In the genomic region with DNA sequence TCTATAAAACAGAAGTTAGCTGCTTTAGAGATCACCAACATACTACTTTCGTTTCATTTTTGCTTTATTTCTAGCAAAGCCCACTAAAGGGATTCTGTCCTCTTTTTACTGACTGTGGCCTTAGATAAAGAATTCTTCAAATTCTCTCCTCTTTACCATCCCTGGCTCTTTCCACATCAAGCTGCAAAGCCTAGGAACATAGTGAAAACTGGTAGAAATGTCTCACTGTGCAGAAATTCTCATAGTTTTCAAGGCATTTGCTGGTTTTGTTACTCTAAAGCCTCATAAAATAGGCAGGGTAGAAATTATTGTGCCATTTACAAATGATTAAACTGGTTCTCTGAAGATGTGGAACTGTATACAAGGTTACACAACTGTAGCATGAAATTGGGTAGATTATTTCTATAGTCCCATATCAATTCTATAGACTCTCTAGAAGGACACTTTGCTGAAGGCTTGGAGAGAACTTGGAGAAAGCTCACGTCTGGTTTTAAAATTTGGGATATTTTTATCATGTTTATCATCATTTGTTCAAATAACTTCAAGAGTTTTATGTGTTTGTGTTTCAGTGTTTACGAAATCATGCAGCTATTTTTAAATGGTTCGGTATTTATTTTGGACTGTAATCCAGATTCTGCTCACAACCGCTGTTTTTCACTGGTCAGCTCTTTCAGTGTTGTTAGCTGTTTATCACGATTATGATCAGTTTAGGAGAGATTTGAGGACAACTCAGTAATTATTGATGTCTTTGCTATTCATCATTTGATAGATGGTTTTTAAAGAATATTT, we compare ENCODE assay signal across 21 cellular contexts. TPM values are rescaled to one million over a fixed set of nuclear protein-coding genes. Genes with fewer than 3 reads are reported as not detected.
DNase-seq lines count a peak whose midpoint lies in the region; ATAC-seq, FAIRE-seq and TF ChIP-seq lines count a peak whose summit lies in the region.
"Had no signal": no experiment of that assay in that cellular context is flagged by ENCODE, and none has a peak within 500 bp of the region (broad histone marks: within the 10 kb centered on the region; RNA-seq: fewer than 3 reads in every experiment).

No MANE protein-coding gene starts in this region.

- no peak overlapping the region for H2AK5ac ChIP-seq in mesendoderm (ENCODE audit: low read length)

- H3K4me2 ChIP-seq in mesendoderm (ENCODE audit: low read length) = no peak overlapping the region

- H3K18ac ChIP-seq in mesendoderm (ENCODE audit: low read length) = no peak overlapping the region

- H2BK15ac ChIP-seq in mesendoderm (replicated peaks; ENCODE audit: low read depth) = no peak overlapping the region

- H3K4me1 ChIP-seq in left ventricle myocardium inferior = peaks cover 17% of the 10 kb centered on the region
- H3K4me1 ChIP-seq in right atrium auricular region = no peaks in the 10 kb centered on the region
- peaks cover 8 to 10% of the 10 kb centered on the region in 2 donors for H3K4me1 ChIP-seq in aorta (ENCODE audit: control insufficient read depth in 1 of 2, insufficient read depth in 2 of 2, low read length in 2 of 2)
- no peaks in the 10 kb centered on the region for H3K4me1 ChIP-seq in mesendoderm (ENCODE audit: control insufficient read depth, low read depth, low read length)
- H3K4me1 ChIP-seq: gastrocnemius medialis, Peyer's patch had no signal

- no peak overlapping the region for H4K8ac ChIP-seq in mesendoderm (ENCODE audit: low read depth, low read length)

- H3K27me3 ChIP-seq in left ventricle myocardium inferior (ENCODE audit: low read depth) = no peaks in the 10 kb centered on the region
- no peaks in the 10 kb centered on the region for H3K27me3 ChIP-seq in right atrium auricular region
- no peaks in the 10 kb centered on the region for H3K27me3 ChIP-seq in aorta (ENCODE audit: control insufficient read depth in 1 of 2, insufficient read depth in 2 of 2, low read length in 1 of 2)
- H3K27me3 ChIP-seq in mesendoderm (ENCODE audit: insufficient read depth, low read length, poor library complexity) = no peaks in the 10 kb centered on the region
- H3K27me3 ChIP-seq: gastrocnemius medialis, ovary, Peyer's patch had no signal

- H3K56ac ChIP-seq in mesendoderm (ENCODE audit: low read length) = no peak overlapping the region

- no peak overlapping the region for H2BK5ac ChIP-seq in mesendoderm (ENCODE audit: low read length)

- FAIRE-seq in endometrium (lab: Jason Lieb, UNC) (peak; percentile 93), RCC 7860 (lab: Jason Lieb, UNC) (no peak)
- FAIRE-seq: A204.1, GM12878 had no signal

- intact Hi-C loops in left ventricle myocardium inferior (cut with micrococcal nuclease) = no loop called here
- intact Hi-C loops in aorta (cut with DNase I) = loop anchor here in 1 of 2 donors (5.0 kb wide), 1 partner anchor 38 kb away; a partner anchor contains a TSS

- H2BK120ac ChIP-seq in mesendoderm (ENCODE audit: low read depth, low read length) = no peak overlapping the region

- H3K27ac ChIP-seq in left ventricle myocardium inferior (replicated peaks) (peak overlapping the region; percentile 56), right atrium auricular region (no peak overlapping the region), aorta (ENCODE audit: low read depth in 1 of 2, low read length in 2 of 2) (peak overlapping the region in 1 of 2 donors; percentile 57), mesendoderm (ENCODE audit: low read depth, low read length) (no peak overlapping the region)

- no peak overlapping the region for H4K5ac ChIP-seq in mesendoderm (ENCODE audit: low read length)

- DNase-seq in left ventricle myocardium inferior (no peak), right atrium auricular region (ENCODE audit: low spot score) (no peak), myocyte (ENCODE audit: low read depth) (peak; percentile 30), aorta (no peak), NCI-H2081 treated with DMSO at 0.1 percent for 48 hours (lab: John Stamatoyannopoulos, UW) (no peak), RCC 7860 (ENCODE audit: low spot score) (no peak), mesendoderm (no peak)
- DNase-seq: activated effector memory CD4-positive, alpha-beta T cell treated with Interleukin-2 at 50 U/mL for 16 hours; CD8-positive, alpha-beta T cell; EL; gastrocnemius medialis; H7; mucosa of descending colon; NCI-H1092; NCI-H524; ovary; Peyer's patch had no signal

- no peaks in the 10 kb centered on the region for H3K79me2 ChIP-seq in mesendoderm (ENCODE audit: control insufficient read depth, insufficient read depth, low read length)

- H3K23ac ChIP-seq in mesendoderm (ENCODE audit: low read length) = no peak overlapping the region

- no peaks in the 10 kb centered on the region for H3K79me1 ChIP-seq in mesendoderm (ENCODE audit: low read length)

- H3K36me3 ChIP-seq in left ventricle myocardium inferior = no peaks in the 10 kb centered on the region
- H3K36me3 ChIP-seq in right atrium auricular region = no peaks in the 10 kb centered on the region
- H3K36me3 ChIP-seq in aorta (ENCODE audit: control insufficient read depth in 1 of 2, insufficient read depth in 2 of 2, low read length in 1 of 2) = no peaks in the 10 kb centered on the region
- no peaks in the 10 kb centered on the region for H3K36me3 ChIP-seq in mesendoderm (ENCODE audit: control insufficient read depth, insufficient read depth, low read length)
- H3K36me3 ChIP-seq: gastrocnemius medialis, ovary, Peyer's patch had no signal

- 5 to 8% methylated on average over 6 of the region's 6 CpGs for WGBS in aorta, 2 donors
- WGBS in mesendoderm (ENCODE audit: extremely low coverage, insufficient coverage, low lambda C conversion rate) = no CpG with 5 or more reads among the region's 6 CpGs

- H3K4ac ChIP-seq in mesendoderm (ENCODE audit: low read depth, low read length) = no peak overlapping the region

- H3K9me3 ChIP-seq in left ventricle myocardium inferior (replicated peaks) (no peaks in the 10 kb centered on the region), right atrium auricular region (no peaks in the 10 kb centered on the region), aorta (ENCODE audit: control insufficient read depth, low read length) (no peaks in the 10 kb centered on the region)
- H3K9me3 ChIP-seq: gastrocnemius medialis, mucosa of descending colon, ovary, Peyer's patch had no signal

- H3K9ac ChIP-seq in mesendoderm (ENCODE audit: low read length) = no peak overlapping the region

- TF ChIP-seq CTCF in left ventricle myocardium inferior (IDR thresholded peaks at IDR 0.05; ENCODE audit: borderline replicate concordance) (no peak), right atrium auricular region (IDR thresholded peaks at IDR 0.05) (no peak)

- ATAC-seq in aorta (ENCODE audit: low FRiP score) = peak; percentile 68
- ATAC-seq: CD8-positive, alpha-beta T cell; GM12878; mucosa of descending colon; WTC11 had no signal

- H3K4me3 ChIP-seq in left ventricle myocardium inferior (no peak overlapping the region), right atrium auricular region (no peak overlapping the region), aorta (ENCODE audit: low read length in 2 of 2) (peak overlapping the region in 1 of 2 donors; percentile 48), mesendoderm (ENCODE audit: low read length) (no peak overlapping the region)
- H3K4me3 ChIP-seq: gastrocnemius medialis, GM12878, mucosa of descending colon, ovary, Peyer's patch had no signal

RNA-seq across cellular contexts. Expression of a gene that starts 36.8 kb away (rescaled TPM):
- total RNA-seq in left ventricle myocardium inferior = 22.8 TPM
- total RNA-seq in right atrium auricular region = 10 to 100 TPM in 1 of 2 donors, 1 to 10 TPM in 1; 6.4 to 11.6 TPM
- 40.2 and 76.0 TPM in 2 replicates for total RNA-seq in myocyte
- 161 TPM for polyA plus RNA-seq in myocyte (2012)
- 100 to 1,000 TPM in 1 of 2 donors, 10 to 100 TPM in 1; 67.4 to 163 TPM for total RNA-seq in aorta
- polyA plus RNA-seq in aorta = 100 to 1,000 TPM; 123 to 179 TPM
- polyA plus RNA-seq in mesendoderm (2013, experiment 1 of 2) = 112 TPM
- polyA plus RNA-seq in mesendoderm (2013, experiment 2 of 2) = 111 TPM
- total RNA-seq: CD8-positive, alpha-beta T cell had no signal
